In genomic region chr15:94230436-94230885, GRCh38 we compare ENCODE assay signal across 8 cellular contexts. TPM values are rescaled to one million over a fixed set of nuclear protein-coding genes. Genes with fewer than 3 reads are reported as not detected.
DNase-seq lines count a peak whose midpoint lies in the region; ATAC-seq and TF ChIP-seq lines count a peak whose summit lies in the region.

No MANE protein-coding gene starts in this region.

- no peak overlapping the region for H3K27ac ChIP-seq in CD4-positive, CD25-positive, alpha-beta regulatory T cell (ENCODE audit: insufficient read depth, low read length, poor library complexity, severe bottlenecking)
- peak overlapping the region; percentile 94 for H3K27ac ChIP-seq in epithelial cell of prostate

- peak overlapping the region; percentile 77 to 94 (median 92) for H3K4me3 Mint-ChIP-seq in CD4-positive, CD25-positive, alpha-beta regulatory T cell
- peak overlapping the region; percentile 89 for H3K4me3 Mint-ChIP-seq in neural crest cell

- DNase-seq in CD4-positive, CD25-positive, alpha-beta regulatory T cell: no peak
- DNase-seq in OCI-M1 (lab: John Stamatoyannopoulos, UW): peak; percentile 67
- DNase-seq in epithelial cell of prostate (ENCODE audit: low read depth, low spot score): no peak
- DNase-seq in neural crest cell (ENCODE audit: low read depth, low spot score): no peak
- no peak for DNase-seq in NCI-H1417 (lab: John Stamatoyannopoulos, UW)
- no peak for DNase-seq in DMS114 treated with DMSO at 0.1 percent for 48 hours (lab: John Stamatoyannopoulos, UW; ENCODE audit: unreplicated experiment)

- H3K4me1 Mint-ChIP-seq in CD4-positive, CD25-positive, alpha-beta regulatory T cell: peaks cover 26 to 31% (median 28%) of the 10 kb centered on the region in 4 donors
- H3K4me1 Mint-ChIP-seq in neural crest cell: peaks cover 14% of the 10 kb centered on the region

- H3K9me3 Mint-ChIP-seq in CD4-positive, CD25-positive, alpha-beta regulatory T cell: peaks cover 0 to 1% (median 0%) of the 10 kb centered on the region in 7 donors
- no peaks in the 10 kb centered on the region for H3K9me3 Mint-ChIP-seq in neural crest cell

- H3K4me1 ChIP-seq in CD4-positive, CD25-positive, alpha-beta regulatory T cell (ENCODE audit: control insufficient read depth, insufficient read depth, low read length, poor library complexity, severe bottlenecking): peaks cover 22% of the 10 kb centered on the region

- peaks cover 4% of the 10 kb centered on the region for H3K27me3 Mint-ChIP-seq in CD4-positive, CD25-positive, alpha-beta regulatory T cell
- H3K27me3 Mint-ChIP-seq in neural crest cell (ENCODE audit: low read depth): peaks cover 76% of the 10 kb centered on the region

- no peaks in the 10 kb centered on the region for H3K27me3 ChIP-seq in CD4-positive, CD25-positive, alpha-beta regulatory T cell (ENCODE audit: control insufficient read depth, insufficient read depth, low read length)

- ATAC-seq in CD4-positive, CD25-positive, alpha-beta regulatory T cell (ENCODE audit: low read depth in 2 of 2): no peak
- ATAC-seq in HG02973 (IDR thresholded peaks at IDR 0.05; ENCODE audit: unreplicated experiment) (no peak), HG03108 (IDR thresholded peaks at IDR 0.05; ENCODE audit: unreplicated experiment) (no peak)

- H3K4me3 ChIP-seq in CD4-positive, CD25-positive, alpha-beta regulatory T cell (ENCODE audit: low read depth, low read length): peak overlapping the region; percentile 92

- no peaks in the 10 kb centered on the region for H3K9me3 ChIP-seq in CD4-positive, CD25-positive, alpha-beta regulatory T cell (ENCODE audit: control insufficient read depth in 2 of 2, low read length in 2 of 2)

- H3K36me3 ChIP-seq in CD4-positive, CD25-positive, alpha-beta regulatory T cell (ENCODE audit: control insufficient read depth, insufficient read depth, low read length): no peaks in the 10 kb centered on the region

- no peak for TF ChIP-seq CTCF in neural crest cell (conservative IDR thresholded peaks at IDR 0.05)

- peak overlapping the region; percentile 83 to 98 (median 95) for H3K27ac Mint-ChIP-seq in CD4-positive, CD25-positive, alpha-beta regulatory T cell
- H3K27ac Mint-ChIP-seq in neural crest cell (ENCODE audit: unreplicated experiment): no peak overlapping the region

- no peaks in the 10 kb centered on the region for H3K36me3 Mint-ChIP-seq in CD4-positive, CD25-positive, alpha-beta regulatory T cell
- no peaks in the 10 kb centered on the region for H3K36me3 Mint-ChIP-seq in neural crest cell (ENCODE audit: low read depth)

RNA-seq across cellular contexts. Expression of gene MCTP2, which starts 0.9 kb away (rescaled TPM):
- total RNA-seq in CD4-positive, CD25-positive, alpha-beta regulatory T cell: 6.4 TPM
- 1 to 10 TPM; 1.1 to 3.2 (median 2.2) TPM for polyA plus RNA-seq in CD4-positive, CD25-positive, alpha-beta regulatory T cell
- 0.25 and 0.35 TPM in 2 replicates for total RNA-seq in neural crest cell
